In genomic region chr13:28185256-28185655, GRCh38 we compare ENCODE assay signal across 2 cellular contexts.
TF ChIP-seq lines count a peak whose summit lies in the region.

No MANE protein-coding gene starts in this region.

TF ChIP-seq in WTC11, 78 proteins besides CTCF, POLR2A, EP300 and RAD21 (continued from another document):
- TF ChIP-seq AR (CRISPR knock-in tag; IDR thresholded peaks at IDR 0.05) (no peak), TCF7 (CRISPR knock-in tag; IDR thresholded peaks at IDR 0.05; ENCODE audit: low read depth) (no peak), ARID4B (CRISPR knock-in tag; IDR thresholded peaks at IDR 0.05; ENCODE audit: borderline replicate concordance) (no peak), CREM (CRISPR knock-in tag; IDR thresholded peaks at IDR 0.05) (no peak), FOXP4 (CRISPR knock-in tag; IDR thresholded peaks at IDR 0.05) (no peak), SP1 (CRISPR knock-in tag; conservative IDR thresholded peaks at IDR 0.05) (no peak), SOX15 (CRISPR knock-in tag; IDR thresholded peaks at IDR 0.05) (no peak), ZMAT4 (CRISPR knock-in tag; IDR thresholded peaks at IDR 0.05) (no peak), USF2 (CRISPR knock-in tag; IDR thresholded peaks at IDR 0.05) (no peak)

TF ChIP-seq in SK-N-SH treated with all-trans-retinoic acid at 6 μM for 48 hours, 23 proteins besides CTCF, POLR2A, EP300 and RAD21 (continued from another document):
- no peak for TF ChIP-seq TSHZ2 (CRISPR knock-in tag; IDR thresholded peaks at IDR 0.05)
- no peak for TF ChIP-seq ZNF8 (CRISPR knock-in tag; IDR thresholded peaks at IDR 0.05)
- no peak for TF ChIP-seq RARB (CRISPR knock-in tag; IDR thresholded peaks at IDR 0.05)
- no peak for TF ChIP-seq ZFP3 (CRISPR knock-in tag; IDR thresholded peaks at IDR 0.05)
- TF ChIP-seq PPARA (CRISPR knock-in tag; IDR thresholded peaks at IDR 0.05; ENCODE audit: borderline replicate concordance) = no peak
- no peak for TF ChIP-seq ZNF565 (CRISPR knock-in tag; conservative IDR thresholded peaks at IDR 0.05; ENCODE audit: low read depth)
- no peak for TF ChIP-seq ESRRG (CRISPR knock-in tag; IDR thresholded peaks at IDR 0.05)
- no peak for TF ChIP-seq ARNTL (CRISPR knock-in tag; IDR thresholded peaks at IDR 0.05; ENCODE audit: borderline replicate concordance, low read depth)
- TF ChIP-seq BACH2 (CRISPR knock-in tag; IDR thresholded peaks at IDR 0.05; ENCODE audit: borderline replicate concordance) = no peak
- no peak for TF ChIP-seq CREB5 (CRISPR knock-in tag; IDR thresholded peaks at IDR 0.05; ENCODE audit: low read depth)
